Comparison of ENCODE assay signal across 35 cellular contexts in genomic region chr7:143005632-143006260, GRCh38. TPM values are rescaled to one million over a fixed set of nuclear protein-coding genes. Genes with fewer than 3 reads are reported as not detected.
"Had no signal": no experiment of that assay in that cellular context is flagged by ENCODE, and none has a peak within 500 bp of the region (broad histone marks: within the 10 kb centered on the region; RNA-seq: fewer than 3 reads in every experiment).

No MANE protein-coding gene starts in this region.

- H3K4me3 ChIP-seq: esophagus squamous epithelium, ovary, skin epidermis, thyroid gland, upper lobe of right lung had no signal

- FAIRE-seq: bronchial epithelial cell, colon, endometrium had no signal

- DNase-seq: activated CD4-positive, alpha-beta T cell treated with anti-CD3 and anti-CD28 coated beads, Interleukin-2, amount 50 U/mL, for 1 hour; activated CD8-positive, alpha-beta memory T cell treated with anti-CD3 and anti-CD28 coated beads, Interleukin-2, amount 10 ng/mL, durations not matched to agents 7 days and 5 days; activated CD8-positive, alpha-beta T cell treated with anti-CD3 and anti-CD28 coated beads, Interleukin-2, amount 10 ng/mL, durations not matched to agents 7 days and 5 days; activated naive CD4-positive, alpha-beta T cell; activated T-cell treated with anti-CD3 and anti-CD28 coated beads, Interleukin-2, amount 50 U/mL, for 48 hours; dermis blood vessel endothelial cell; effector CD8-positive, alpha-beta T cell; esophagus squamous epithelium; head of caudate nucleus; immature natural killer cell; naive B cell; ovary; retina; stimulated activated CD4-positive, alpha-beta T cell treated with anti-CD3 and anti-CD28 coated beads, Interleukin-12 subunit alpha, Interleukin-12 subunit beta, amount 100 ng/mL, for 4 hours; stimulated activated CD4-positive, alpha-beta T cell treated with anti-CD3 and anti-CD28 coated beads, Interleukin-4, amount 100 ng/mL, for 24 hours; T-helper 2 cell; thyroid gland; upper lobe of right lung had no signal

- H3K4me1 ChIP-seq: upper lobe of right lung had no signal

- H3K9me3 ChIP-seq: esophagus squamous epithelium, ovary, thyroid gland, upper lobe of right lung had no signal

- H3K4me3 Mint-ChIP-seq: activated CD8-positive, alpha-beta memory T cell treated with anti-CD3 and anti-CD28 coated beads, Interleukin-2, amount 10 ng/mL, durations not matched to agents 7 days and 5 days; activated CD8-positive, alpha-beta T cell treated with anti-CD3 and anti-CD28 coated beads, Interleukin-2, amount 10 ng/mL, durations not matched to agents 7 days and 5 days; central memory CD8-positive, alpha-beta T cell; immature natural killer cell; mesothelial cell of epicardium; naive B cell; stimulated activated effector memory CD8-positive, alpha-beta T cell treated with anti-CD3 and anti-CD28 coated beads, Interleukin-12 subunit alpha, Interleukin-12 subunit beta, amount 100 ng/mL, for 72 hours; stimulated activated naive CD8-positive, alpha-beta T cell treated with anti-CD3 and anti-CD28 coated beads, Interleukin-15, Interleukin-2, amounts not matched to agents 100 ng/mL and 50 ng/mL, for 24 hours; WTC11 had no signal

- H3K9me3 Mint-ChIP-seq: activated naive CD4-positive, alpha-beta T cell treated with anti-CD3 and anti-CD28 coated beads, Interleukin-2, amount 50 U/mL, for 72 hours; central memory CD8-positive, alpha-beta T cell; immature natural killer cell; stimulated activated effector memory CD8-positive, alpha-beta T cell treated with anti-CD3 and anti-CD28 coated beads, Interleukin-12 subunit alpha, Interleukin-12 subunit beta, amount 100 ng/mL, for 72 hours; stimulated activated naive CD8-positive, alpha-beta T cell treated with anti-CD3 and anti-CD28 coated beads, Interleukin-15, Interleukin-2, amounts not matched to agents 100 ng/mL and 50 ng/mL, for 24 hours had no signal

- H3K36me3 Mint-ChIP-seq: activated naive CD4-positive, alpha-beta T cell treated with anti-CD3 and anti-CD28 coated beads, Interleukin-2, amount 50 U/mL, for 72 hours; immature natural killer cell; naive B cell; stimulated activated effector memory CD8-positive, alpha-beta T cell treated with anti-CD3 and anti-CD28 coated beads, Interleukin-12 subunit alpha, Interleukin-12 subunit beta, amount 100 ng/mL, for 72 hours had no signal

- ATAC-seq: activated CD8-positive, alpha-beta memory T cell treated with anti-CD3 and anti-CD28 coated beads, Interleukin-2, amount 10 ng/mL, durations not matched to agents 7 days and 5 days; activated CD8-positive, alpha-beta T cell treated with anti-CD3 and anti-CD28 coated beads, Interleukin-2, amount 10 ng/mL, durations not matched to agents 7 days and 5 days; activated naive CD4-positive, alpha-beta T cell treated with anti-CD3 and anti-CD28 coated beads, Interleukin-2, amount 50 U/mL, for 72 hours; sciatic nerve; stimulated activated effector memory CD8-positive, alpha-beta T cell treated with anti-CD3 and anti-CD28 coated beads, Interleukin-12 subunit alpha, Interleukin-12 subunit beta, amount 100 ng/mL, for 72 hours; upper lobe of right lung; WTC11 had no signal

- H3K27ac ChIP-seq: epithelial cell of prostate, esophagus squamous epithelium, ovary, skin epidermis, thyroid gland, upper lobe of right lung had no signal

- H3K36me3 ChIP-seq: esophagus squamous epithelium, ovary, thyroid gland, upper lobe of right lung had no signal

- H3K27me3 Mint-ChIP-seq: naive B cell had no signal

- H3K27me3 ChIP-seq: ovary, thyroid gland had no signal

- H3K27ac Mint-ChIP-seq: activated CD8-positive, alpha-beta memory T cell treated with anti-CD3 and anti-CD28 coated beads, Interleukin-2, amount 10 ng/mL, durations not matched to agents 7 days and 5 days; activated CD8-positive, alpha-beta T cell treated with anti-CD3 and anti-CD28 coated beads, Interleukin-2, amount 10 ng/mL, durations not matched to agents 7 days and 5 days; activated naive CD4-positive, alpha-beta T cell treated with anti-CD3 and anti-CD28 coated beads, Interleukin-2, amount 50 U/mL, for 72 hours; immature natural killer cell; mesothelial cell of epicardium; naive B cell; progenitor cell of endocrine pancreas; stimulated activated effector memory CD8-positive, alpha-beta T cell treated with anti-CD3 and anti-CD28 coated beads, Interleukin-12 subunit alpha, Interleukin-12 subunit beta, amount 100 ng/mL, for 72 hours; stimulated activated naive CD8-positive, alpha-beta T cell treated with anti-CD3 and anti-CD28 coated beads, Interleukin-15, Interleukin-2, amounts not matched to agents 100 ng/mL and 50 ng/mL, for 24 hours; WTC11 had no signal

RNA-seq across cellular contexts. Expression of gene OR9A2, which starts 21.2 kb away (rescaled TPM):
- total RNA-seq: activated CD8-positive, alpha-beta memory T cell treated with anti-CD3 and anti-CD28 coated beads, Interleukin-2, amount 10 ng/mL, durations not matched to agents 7 days and 5 days; activated CD8-positive, alpha-beta T cell treated with anti-CD3 and anti-CD28 coated beads, Interleukin-2, amount 10 ng/mL, durations not matched to agents 7 days and 5 days; bronchial epithelial cell; dermis blood vessel endothelial cell; esophagus squamous epithelium; kidney epithelial cell; lower leg skin; progenitor cell of endocrine pancreas; subcutaneous adipose tissue; upper lobe of right lung; WTC11 had no signal
- polyA plus RNA-seq: immature natural killer cell, neural cell, ovary had no signal

RNA-seq across cellular contexts. Expression of gene KEL, which starts 43.6 kb away (rescaled TPM):
- total RNA-seq: bronchial epithelial cell, dermis blood vessel endothelial cell, kidney epithelial cell had no signal
- polyA plus RNA-seq: immature natural killer cell had no signal

RNA-seq across cellular contexts. Expression of gene OR6V1, which starts 46.4 kb away (rescaled TPM):
- total RNA-seq: activated CD8-positive, alpha-beta memory T cell treated with anti-CD3 and anti-CD28 coated beads, Interleukin-2, amount 10 ng/mL, durations not matched to agents 7 days and 5 days; activated CD8-positive, alpha-beta T cell treated with anti-CD3 and anti-CD28 coated beads, Interleukin-2, amount 10 ng/mL, durations not matched to agents 7 days and 5 days; activated naive CD4-positive, alpha-beta T cell treated with anti-CD3 and anti-CD28 coated beads, Interleukin-2, amount 50 U/mL, for 72 hours; bronchial epithelial cell; dermis blood vessel endothelial cell; esophagus squamous epithelium; kidney epithelial cell; lower leg skin; mesothelial cell of epicardium; ovary; progenitor cell of endocrine pancreas; sciatic nerve; subcutaneous adipose tissue; thyroid gland; upper lobe of right lung; WTC11 had no signal
- polyA plus RNA-seq: immature natural killer cell, neural cell, ovary had no signal
